In genomic region chr2:72973566-72974435, GRCh38 we compare ENCODE assay signal across 1 cellular context.
A peak's percentile ranks its signal among the peaks of the same experiment; 100 is the strongest.
TF ChIP-seq lines count a peak whose summit lies in the region.

No MANE protein-coding gene starts in this region.

TF ChIP-seq in WTC11, 78 proteins besides CTCF, POLR2A, EP300 and RAD21 (continued from another document):
- TF ChIP-seq FOXP4 (CRISPR knock-in tag; IDR thresholded peaks at IDR 0.05) (no peak), RORB (CRISPR knock-in tag; IDR thresholded peaks at IDR 0.05) (no peak), GRHL2 (CRISPR knock-in tag; IDR thresholded peaks at IDR 0.05; ENCODE audit: insufficient replicate concordance, severe bottlenecking) (no peak), ZNF396 (CRISPR knock-in tag; IDR thresholded peaks at IDR 0.05; ENCODE audit: borderline replicate concordance) (no peak), CREM (CRISPR knock-in tag; IDR thresholded peaks at IDR 0.05) (0 out of 2 replicates have a peak, but pooled peaks have one; percentile 10), ZMAT4 (CRISPR knock-in tag; IDR thresholded peaks at IDR 0.05) (no peak), EMX1 (CRISPR knock-in tag; IDR thresholded peaks at IDR 0.05) (no peak), ZBTB21 (CRISPR knock-in tag; IDR thresholded peaks at IDR 0.05; ENCODE audit: borderline replicate concordance) (no peak), TP53 (CRISPR knock-in tag; IDR thresholded peaks at IDR 0.05) (no peak), SOX15 (CRISPR knock-in tag; IDR thresholded peaks at IDR 0.05) (no peak), PRDM15 (CRISPR knock-in tag; IDR thresholded peaks at IDR 0.05) (0 out of 2 replicates have a peak, but pooled peaks have one; percentile 26), ZNF512 (CRISPR knock-in tag; IDR thresholded peaks at IDR 0.05; ENCODE audit: borderline replicate concordance) (no peak), AFF4 (CRISPR knock-in tag; IDR thresholded peaks at IDR 0.05; ENCODE audit: borderline replicate concordance) (no peak), ZNF423 (CRISPR knock-in tag; IDR thresholded peaks at IDR 0.05) (no peak), PRRX2 (CRISPR knock-in tag; IDR thresholded peaks at IDR 0.05) (no peak), ZNF219 (CRISPR knock-in tag; IDR thresholded peaks at IDR 0.05; ENCODE audit: borderline replicate concordance) (no peak), ZSCAN18 (CRISPR knock-in tag; IDR thresholded peaks at IDR 0.05) (no peak)
